28 cellular contexts compared by ENCODE assay signal in genomic region chrX:53547668-53548067, GRCh38.
DNase-seq lines count a peak whose midpoint lies in the region; ATAC-seq, FAIRE-seq and TF ChIP-seq lines count a peak whose summit lies in the region.
"Had no signal": no experiment of that assay in that cellular context is flagged by ENCODE, and none has a peak within 500 bp of the region (broad histone marks: within the 10 kb centered on the region; RNA-seq: fewer than 3 reads in every experiment).

No MANE protein-coding gene starts in this region.

- H3K9me3 ChIP-seq in astrocyte (ENCODE audit: insufficient read depth, low read depth, low read length) (no peaks in the 10 kb centered on the region), aorta (ENCODE audit: control insufficient read depth, low read length) (no peaks in the 10 kb centered on the region)
- H3K9me3 ChIP-seq: body of pancreas, esophagus muscularis mucosa, pancreas, Peyer's patch, right atrium auricular region, SJCRH30, upper lobe of left lung had no signal

- H3K79me2 ChIP-seq in astrocyte (ENCODE audit: insufficient read depth, low read length): no peaks in the 10 kb centered on the region

- H3K36me3 ChIP-seq in astrocyte (ENCODE audit: insufficient read depth, low read length) (peaks cover 65% of the 10 kb centered on the region), aorta (ENCODE audit: control insufficient read depth in 1 of 2, insufficient read depth in 2 of 2, low read length in 1 of 2) (peaks cover 0 to 20% of the 10 kb centered on the region in 2 donors)

- POLR2A ChIA-PET in activated CD4-positive, alpha-beta memory T cell treated with anti-CD3 and anti-CD28 coated beads, Interleukin-2, amount 10 ng/mL, durations not matched to agents 7 days and 5 days (lab: Charles Lee): no interaction called here

- H3K27me3 ChIP-seq in astrocyte (ENCODE audit: insufficient read depth, low read length): no peaks in the 10 kb centered on the region
- no peaks in the 10 kb centered on the region for H3K27me3 ChIP-seq in aorta (ENCODE audit: control insufficient read depth in 1 of 2, insufficient read depth in 2 of 2, low read length in 1 of 2)
- H3K27me3 ChIP-seq: body of pancreas, esophagus muscularis mucosa, Peyer's patch, right atrium auricular region, SJCRH30, upper lobe of left lung had no signal

- H3K4me3 Mint-ChIP-seq in activated CD4-positive, alpha-beta memory T cell treated with anti-CD3 and anti-CD28 coated beads, Interleukin-2, amount 10 ng/mL, durations not matched to agents 7 days and 5 days: no peak overlapping the region
- H3K4me3 Mint-ChIP-seq in astrocyte (ENCODE audit: unreplicated experiment): no peak overlapping the region
- H3K4me3 Mint-ChIP-seq: GM23338, T-cell had no signal

- CTCF ChIA-PET in activated CD4-positive, alpha-beta memory T cell treated with anti-CD3 and anti-CD28 coated beads, Interleukin-2, amount 10 ng/mL, durations not matched to agents 7 days and 5 days (lab: Charles Lee): no interaction called here

- H3K4me1 Mint-ChIP-seq in activated CD4-positive, alpha-beta memory T cell treated with anti-CD3 and anti-CD28 coated beads, Interleukin-2, amount 10 ng/mL, durations not matched to agents 7 days and 5 days: peaks cover 7% of the 10 kb centered on the region
- H3K4me1 Mint-ChIP-seq in astrocyte (ENCODE audit: low read depth, unreplicated experiment): no peaks in the 10 kb centered on the region
- H3K4me1 Mint-ChIP-seq: GM23338, T-cell had no signal

- H3K4me2 ChIP-seq in astrocyte (ENCODE audit: low read length): no peak overlapping the region
- H3K4me2 ChIP-seq: GM23338 had no signal

- whole genome bisulfite sequencing in aorta, 2 donors: 85 to 93% methylated on average over 12 of the region's 12 CpGs

- H3K27me3 Mint-ChIP-seq in activated CD4-positive, alpha-beta memory T cell treated with anti-CD3 and anti-CD28 coated beads, Interleukin-2, amount 10 ng/mL, durations not matched to agents 7 days and 5 days: no peaks in the 10 kb centered on the region
- H3K27me3 Mint-ChIP-seq in astrocyte (ENCODE audit: low read depth, unreplicated experiment): no peaks in the 10 kb centered on the region
- H3K27me3 Mint-ChIP-seq: CD4-positive, alpha-beta memory T cell; IgD-negative memory B cell had no signal

- H3K4me1 ChIP-seq in astrocyte (ENCODE audit: insufficient read depth, low read length): no peaks in the 10 kb centered on the region
- H3K4me1 ChIP-seq in aorta (ENCODE audit: control insufficient read depth in 1 of 2, insufficient read depth in 2 of 2, low read length in 2 of 2): no peaks in the 10 kb centered on the region
- H3K4me1 ChIP-seq: body of pancreas, esophagus muscularis mucosa, pancreas, Peyer's patch, right atrium auricular region, SJCRH30, upper lobe of left lung had no signal

- peaks cover 12% of the 10 kb centered on the region for H4K20me1 ChIP-seq in astrocyte (ENCODE audit: insufficient read depth, low read length)

- intact Hi-C loops in aorta (cut with DNase I): no loop called here

- FAIRE-seq in astrocyte (lab: Jason Lieb, UNC): no peak
- FAIRE-seq: frontal cortex, pancreas, TTC549 had no signal

- H3K27ac Mint-ChIP-seq in activated CD4-positive, alpha-beta memory T cell treated with anti-CD3 and anti-CD28 coated beads, Interleukin-2, amount 10 ng/mL, durations not matched to agents 7 days and 5 days: peak overlapping the region; percentile 26
- peak overlapping the region; percentile 64 for H3K27ac Mint-ChIP-seq in astrocyte (ENCODE audit: unreplicated experiment)
- H3K27ac Mint-ChIP-seq: GM23338 had no signal

- H3K4me3 ChIP-seq in astrocyte (ENCODE audit: insufficient read depth, low read depth, low read length) (no peak overlapping the region), aorta (ENCODE audit: low read length in 2 of 2) (no peak overlapping the region)
- H3K4me3 ChIP-seq: body of pancreas, esophagus muscularis mucosa, GM23338, pancreas, Peyer's patch, right atrium auricular region, SJCRH30, upper lobe of left lung had no signal

- ATAC-seq in aorta (ENCODE audit: low FRiP score): no peak
- ATAC-seq: activated CD4-positive, CD25-positive, alpha-beta regulatory T cell treated with anti-CD3 and anti-CD28 coated beads, Interleukin-2, amount 50 U/mL, for 24 hours; body of pancreas; GM23338; pancreas had no signal

- no peak overlapping the region for H3K9ac ChIP-seq in astrocyte (ENCODE audit: low read length)

- H3K36me3 Mint-ChIP-seq in activated CD4-positive, alpha-beta memory T cell treated with anti-CD3 and anti-CD28 coated beads, Interleukin-2, amount 10 ng/mL, durations not matched to agents 7 days and 5 days (ENCODE audit: low read depth): peaks cover 81% of the 10 kb centered on the region
- H3K36me3 Mint-ChIP-seq in astrocyte (ENCODE audit: low read depth, unreplicated experiment): peaks cover 21% of the 10 kb centered on the region

- no peak overlapping the region for H2AFZ ChIP-seq in astrocyte (ENCODE audit: low read depth, low read length)
- H2AFZ ChIP-seq: GM23338 had no signal

- DNase-seq in activated CD8-positive, alpha-beta memory T cell treated with anti-CD3 and anti-CD28 coated beads for 24 hours: peak; percentile 59
- DNase-seq in activated CD8-positive, alpha-beta memory T cell treated with anti-CD3 and anti-CD28 coated beads, Interleukin-2, amount 50 U/mL, for 48 hours: no peak
- no peak for DNase-seq in activated CD4-positive, alpha-beta memory T cell treated with anti-CD3 and anti-CD28 coated beads, Interleukin-2, amount 10 ng/mL, durations not matched to agents 7 days and 5 days
- DNase-seq in astrocyte (ENCODE audit: low read depth) (no peak), aorta (no peak)
- peak; percentile 3 for DNase-seq in stimulated activated CD8-positive, alpha-beta memory T cell treated with anti-CD3 and anti-CD28 coated beads, Interleukin-7, amount 100 ng/mL, for 48 hours (ENCODE audit: extremely low read depth in 1 of 2, low read depth in 1 of 2)
- no peak for DNase-seq in stimulated activated naive CD4-positive, alpha-beta T cell (lab: John Stamatoyannopoulos, UW)
- no peak for DNase-seq in stimulated activated CD4-positive, alpha-beta T cell treated with anti-CD3 and anti-CD28 coated beads, Interleukin-4, amount 100 ng/mL, for 1 hour
- DNase-seq: activated effector memory CD4-positive, alpha-beta T cell treated with anti-CD3 and anti-CD28 coated beads, Interleukin-2, amount 50 U/mL, for 16 hours; body of pancreas; CD4-positive, alpha-beta memory T cell; hippocampal formation; NCI-H1092; NCI-H187; NCI-H2171 treated with DMSO at 0.1 percent for 48 hours; NCI-H524; pancreas; Peyer's patch; SJCRH30; upper lobe of left lung had no signal

- no peaks in the 10 kb centered on the region for H3K9me3 Mint-ChIP-seq in activated CD4-positive, alpha-beta memory T cell treated with anti-CD3 and anti-CD28 coated beads, Interleukin-2, amount 10 ng/mL, durations not matched to agents 7 days and 5 days
- H3K9me3 Mint-ChIP-seq in astrocyte (ENCODE audit: unreplicated experiment): no peaks in the 10 kb centered on the region
- H3K9me3 Mint-ChIP-seq: CD4-positive, alpha-beta memory T cell; GM23338; IgD-negative memory B cell; T-cell had no signal

- TF ChIP-seq CTCF in astrocyte (IDR thresholded peaks at IDR 0.05; ENCODE audit: insufficient read depth, low read depth, low read length): no peak

- H3K27ac ChIP-seq in astrocyte (ENCODE audit: low read depth, low read length): no peak overlapping the region
- no peak overlapping the region for H3K27ac ChIP-seq in aorta (ENCODE audit: low read depth in 1 of 2, low read length in 2 of 2)
- H3K27ac ChIP-seq: body of pancreas, esophagus muscularis mucosa, pancreas, Peyer's patch, right atrium auricular region, SJCRH30, upper lobe of left lung had no signal

Comparison
In these comparisons a context has a peak if more than half of its experiments do, and no peak if none do; other contexts are left out.
1. DNase-seq: peak in activated CD8-positive, alpha-beta memory T cell treated with anti-CD3 and anti-CD28 coated beads for 24 hours (single experiment) and stimulated activated CD8-positive, alpha-beta memory T cell treated with anti-CD3 and anti-CD28 coated beads, Interleukin-7, amount 100 ng/mL, for 48 hours (2 of 2); none in activated CD8-positive, alpha-beta memory T cell treated with anti-CD3 and anti-CD28 coated beads, Interleukin-2, amount 50 U/mL, for 48 hours (single experiment), activated CD4-positive, alpha-beta memory T cell treated with anti-CD3 and anti-CD28 coated beads, Interleukin-2, amount 10 ng/mL, durations not matched to agents 7 days and 5 days (single experiment), astrocyte (single experiment), stimulated activated naive CD4-positive, alpha-beta T cell (0 of 6), stimulated activated CD4-positive, alpha-beta T cell treated with anti-CD3 and anti-CD28 coated beads, Interleukin-4, amount 100 ng/mL, for 1 hour (single experiment) and aorta (0 of 2).